1 cellular context compared by ENCODE assay signal in the genomic region with DNA sequence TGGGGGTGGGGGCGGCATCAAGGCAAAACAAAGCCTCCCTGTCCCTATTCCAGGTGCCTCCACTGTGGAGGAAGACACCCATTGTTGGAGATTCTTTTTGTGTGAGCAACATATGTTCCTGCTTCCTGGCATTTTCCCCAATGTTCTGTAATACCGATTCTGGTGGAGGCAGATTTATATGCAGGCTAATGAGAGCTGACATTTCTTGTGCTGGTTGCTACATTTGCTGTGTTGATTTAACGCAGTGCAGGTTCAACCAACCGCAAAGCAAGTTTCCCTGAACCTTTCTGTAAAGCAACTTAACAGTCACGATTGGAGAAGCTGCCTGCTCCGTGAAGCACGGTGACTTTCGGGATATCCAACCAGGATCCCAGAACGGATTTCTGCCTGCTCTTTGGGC.
TF ChIP-seq lines count a peak whose summit lies in the region.

No MANE protein-coding gene starts in this region.

TF ChIP-seq in GM23338, 12 proteins besides CTCF, POLR2A, EP300 and RAD21 (continued from another document):
- TF ChIP-seq ZNF462 (CRISPR knock-in tag; IDR thresholded peaks at IDR 0.05), result no peak
- no peak for TF ChIP-seq EZH2phosphoT487 (IDR thresholded peaks at IDR 0.05; ENCODE audit: unreplicated experiment)
- no peak for TF ChIP-seq ZNF114 (CRISPR knock-in tag; IDR thresholded peaks at IDR 0.05)
- no peak for TF ChIP-seq JUNB (IDR thresholded peaks at IDR 0.05; ENCODE audit: unreplicated experiment)
- TF ChIP-seq POLR2AphosphoS5 (IDR thresholded peaks at IDR 0.05; ENCODE audit: low read depth), result no peak
- TF ChIP-seq EZH2 (IDR thresholded peaks at IDR 0.05; ENCODE audit: low read depth, unreplicated experiment), result no peak
